Comparison of ENCODE assay signal across 12 cellular contexts in genomic region chr7:41816111-41816510, GRCh38.
DNase-seq lines count a peak whose midpoint lies in the region; ATAC-seq and TF ChIP-seq lines count a peak whose summit lies in the region.
"Had no signal": no experiment of that assay in that cellular context is flagged by ENCODE, and none has a peak within 500 bp of the region (broad histone marks: within the 10 kb centered on the region; RNA-seq: fewer than 3 reads in every experiment).

No MANE protein-coding gene starts in this region.

- peaks cover 38% of the 10 kb centered on the region for H3K4me1 Mint-ChIP-seq in activated naive CD8-positive, alpha-beta T cell treated with anti-CD3 and anti-CD28 coated beads, Interleukin-2, amount 10 ng/mL, durations not matched to agents 7 days and 5 days
- no peaks in the 10 kb centered on the region for H3K4me1 Mint-ChIP-seq in glutamatergic neuron (ENCODE audit: low read depth, unreplicated experiment)

- TF ChIP-seq POLR2A in right lobe of liver (IDR thresholded peaks at IDR 0.05): no peak

- no peaks in the 10 kb centered on the region for H3K4me1 ChIP-seq in right lobe of liver

- no peak overlapping the region for H3K27ac ChIP-seq in right lobe of liver

- no peaks in the 10 kb centered on the region for H3K27me3 ChIP-seq in right lobe of liver

- peaks cover 1% of the 10 kb centered on the region for H3K36me3 Mint-ChIP-seq in activated naive CD8-positive, alpha-beta T cell treated with anti-CD3 and anti-CD28 coated beads, Interleukin-2, amount 10 ng/mL, durations not matched to agents 7 days and 5 days
- no peaks in the 10 kb centered on the region for H3K36me3 Mint-ChIP-seq in glutamatergic neuron (ENCODE audit: unreplicated experiment)
- H3K36me3 Mint-ChIP-seq: activated naive CD4-positive, alpha-beta T cell treated with anti-CD3 and anti-CD28 coated beads, Interleukin-2, amount 50 U/mL, for 72 hours had no signal

- H3K9me3 Mint-ChIP-seq in activated naive CD8-positive, alpha-beta T cell treated with anti-CD3 and anti-CD28 coated beads, Interleukin-2, amount 10 ng/mL, durations not matched to agents 7 days and 5 days: peaks cover 3% of the 10 kb centered on the region
- no peaks in the 10 kb centered on the region for H3K9me3 Mint-ChIP-seq in glutamatergic neuron (ENCODE audit: unreplicated experiment)

- DNase-seq in CMK (ENCODE audit: low read depth): peak; percentile 41
- DNase-seq in HT1080 (ENCODE audit: low read depth): peak; percentile 52
- peak; percentile 53 for DNase-seq in activated naive CD8-positive, alpha-beta T cell treated with anti-CD3 and anti-CD28 coated beads, Interleukin-2, amount 10 ng/mL, durations not matched to agents 7 days and 5 days
- no peak for DNase-seq in glutamatergic neuron
- DNase-seq in right lobe of liver: no peak
- DNase-seq in NCI-H2107 treated with DMSO at 0.1 percent for 48 hours (lab: John Stamatoyannopoulos, UW; ENCODE audit: unreplicated experiment): no peak
- DNase-seq: kidney glomerular epithelial cell, NCI-H1092, SW 1271 had no signal

- H3K27ac Mint-ChIP-seq in activated naive CD8-positive, alpha-beta T cell treated with anti-CD3 and anti-CD28 coated beads, Interleukin-2, amount 10 ng/mL, durations not matched to agents 7 days and 5 days: peak overlapping the region; percentile 26
- no peak overlapping the region for H3K27ac Mint-ChIP-seq in glutamatergic neuron (ENCODE audit: unreplicated experiment)
- H3K27ac Mint-ChIP-seq: activated naive CD4-positive, alpha-beta T cell treated with anti-CD3 and anti-CD28 coated beads, Interleukin-2, amount 50 U/mL, for 72 hours had no signal

- H3K36me3 ChIP-seq in right lobe of liver: no peaks in the 10 kb centered on the region

- no peak for TF ChIP-seq CTCF in glutamatergic neuron (IDR thresholded peaks at IDR 0.05; ENCODE audit: partially characterized antibody, unreplicated experiment)
- no peak for TF ChIP-seq CTCF in right lobe of liver (IDR thresholded peaks at IDR 0.05)

- WGBS in right lobe of liver (ENCODE audit: insufficient coverage, low coverage, low lambda C conversion rate, missing lambda C conversion rate): 51% methylated on average over 4 of the region's 4 CpGs

- POLR2A ChIA-PET in activated naive CD8-positive, alpha-beta T cell treated with anti-CD3 and anti-CD28 coated beads, Interleukin-2, amount 10 ng/mL, durations not matched to agents 7 days and 5 days (lab: Charles Lee): interaction anchor here (1.0 kb wide), 1 partner anchor 66 kb away, joined by 4 read pairs; no protein-coding TSS in a partner anchor

- no peak overlapping the region for H3K4me3 ChIP-seq in right lobe of liver

- peak overlapping the region; percentile 36 for H3K4me3 Mint-ChIP-seq in activated naive CD8-positive, alpha-beta T cell treated with anti-CD3 and anti-CD28 coated beads, Interleukin-2, amount 10 ng/mL, durations not matched to agents 7 days and 5 days
- no peak overlapping the region for H3K4me3 Mint-ChIP-seq in glutamatergic neuron (ENCODE audit: unreplicated experiment)

- H3K27me3 Mint-ChIP-seq in activated naive CD8-positive, alpha-beta T cell treated with anti-CD3 and anti-CD28 coated beads, Interleukin-2, amount 10 ng/mL, durations not matched to agents 7 days and 5 days: peaks cover 20% of the 10 kb centered on the region
- no peaks in the 10 kb centered on the region for H3K27me3 Mint-ChIP-seq in glutamatergic neuron (ENCODE audit: unreplicated experiment)

- peak; percentile 19 for ATAC-seq in GM19468 (IDR thresholded peaks at IDR 0.05; ENCODE audit: extremely low read depth, unreplicated experiment)
- peak; percentile 68 for ATAC-seq in activated naive CD8-positive, alpha-beta T cell treated with anti-CD3 and anti-CD28 coated beads, Interleukin-2, amount 10 ng/mL, durations not matched to agents 7 days and 5 days (ENCODE audit: low read depth)
- no peak for ATAC-seq in right lobe of liver
- no peak for ATAC-seq in GM19467 (IDR thresholded peaks at IDR 0.05; ENCODE audit: unreplicated experiment)

- H3K9me3 ChIP-seq in right lobe of liver: no peaks in the 10 kb centered on the region

- intact Hi-C loops in right lobe of liver (cut with DNase I): no loop called here

Comparison
In these comparisons a context has a peak if more than half of its experiments do, and no peak if none do; other contexts are left out.
1. DNase-seq: peak in CMK (single experiment), HT1080 (single experiment) and activated naive CD8-positive, alpha-beta T cell treated with anti-CD3 and anti-CD28 coated beads, Interleukin-2, amount 10 ng/mL, durations not matched to agents 7 days and 5 days (single experiment); none in glutamatergic neuron (single experiment), right lobe of liver (0 of 3) and NCI-H2107 treated with DMSO at 0.1 percent for 48 hours (single experiment).
2. ATAC-seq: peak in GM19468 (single experiment) and activated naive CD8-positive, alpha-beta T cell treated with anti-CD3 and anti-CD28 coated beads, Interleukin-2, amount 10 ng/mL, durations not matched to agents 7 days and 5 days (single experiment); none in right lobe of liver (0 of 4) and GM19467 (single experiment).